19 cellular contexts compared by ENCODE assay signal in genomic region chr10:128066954-128067382, GRCh38. TPM values are rescaled to one million over a fixed set of nuclear protein-coding genes. Genes with fewer than 3 reads are reported as not detected.
A peak's percentile ranks its signal among the peaks of the same experiment; 100 is the strongest.
DNase-seq lines count a peak whose midpoint lies in the region; ATAC-seq, FAIRE-seq and TF ChIP-seq lines count a peak whose summit lies in the region.
"Had no signal": no experiment of that assay in that cellular context is flagged by ENCODE, and none has a peak within 500 bp of the region (broad histone marks: within the 10 kb centered on the region; RNA-seq: fewer than 3 reads in every experiment).

No MANE protein-coding gene starts in this region.

- H3K23ac ChIP-seq in H1 (ENCODE audit: insufficient read length): no peak overlapping the region

- H3K4me2 ChIP-seq in H1 (ENCODE audit: insufficient read depth in 1 of 2, low read depth in 2 of 2, low read length in 2 of 2): no peak overlapping the region

- CTCF ChIA-PET in CD4-positive, alpha-beta memory T cell (lab: Charles Lee; ENCODE audit: partially characterized antibody): interaction anchor here (19.7 kb wide), 1 partner anchor 33 kb away, joined by 509 read pairs; no protein-coding TSS in a partner anchor
- CTCF ChIA-PET in H1 (lab: Charles Lee; ENCODE audit: partially characterized antibody): interaction anchor here (1.1 to 1.8 kb wide), 2 partner anchors 31 to 32 kb away, joined by 3 to 6 read pairs; no protein-coding TSS in a partner anchor

- TF ChIP-seq CTCF in H1 (IDR thresholded peaks at IDR 0.05; ENCODE audit: control extremely low read depth in 1 of 3, insufficient read depth in 1 of 3, low read depth in 1 of 3, low read length in 3 of 3) (no peak), neutrophil (IDR thresholded peaks at IDR 0.05) (no peak)

- POLR2A ChIA-PET in CD4-positive, alpha-beta memory T cell (lab: Charles Lee; ENCODE audit: partially characterized antibody): interaction anchor here (7.0 kb wide), 1 partner anchor 20 kb away, joined by 169 read pairs; no protein-coding TSS in a partner anchor
- POLR2A ChIA-PET in H1 (lab: Charles Lee; ENCODE audit: partially characterized antibody): no interaction called here

- H2BK20ac ChIP-seq in H1 (ENCODE audit: low read length): no peak overlapping the region

- H3K4me3 ChIP-seq in CD4-positive, alpha-beta memory T cell (ENCODE audit: low read length in 2 of 2): no peak overlapping the region
- no peak overlapping the region for H3K4me3 ChIP-seq in H1 (ENCODE audit: extremely low read depth in 1 of 4, insufficient read depth in 2 of 4, low read depth in 3 of 4, low read length in 4 of 4)
- peak overlapping the region in 1 of 2 experiments; percentile 65 for H3K4me3 ChIP-seq in neutrophil (ENCODE audit: low read depth in 1 of 2, low read length in 1 of 2)
- H3K4me3 ChIP-seq: pancreas, right lobe of liver, upper lobe of left lung had no signal

- H3K27me3 Mint-ChIP-seq in CD4-positive, alpha-beta memory T cell: no peaks in the 10 kb centered on the region
- H3K27me3 Mint-ChIP-seq: stimulated activated naive CD8-positive, alpha-beta T cell treated with anti-CD3 and anti-CD28 coated beads, Interleukin-15, amount 100 ng/mL, for 72 hours had no signal

- H3K4ac ChIP-seq in H1 (replicated peaks; ENCODE audit: insufficient read length, low read depth, low read length): no peak overlapping the region

- intact Hi-C loops in CD4-positive, alpha-beta memory T cell (cut with micrococcal nuclease): no loop called here

- H3K79me1 ChIP-seq in H1 (ENCODE audit: low read depth, low read length): 0 out of 2 replicates have a peak, but pooled peaks cover 2% of the 10 kb centered on the region

- no peak for DNase-seq in CD4-positive, alpha-beta memory T cell
- no peak for DNase-seq in HTR-8/SVneo (ENCODE audit: insufficient read length, low spot score)
- DNase-seq in H1 (ENCODE audit: low read depth in 1 of 2, low spot score in 2 of 2): no peak
- DNase-seq in GM19239 (ENCODE audit: insufficient read length, low spot score): no peak
- DNase-seq: activated CD4-positive, CD25-positive, alpha-beta regulatory T cell; DMS 273 treated with DMSO at 0.1 percent for 48 hours; GF-D8; IMR-90; MM.1S; pancreas; stimulated activated naive CD8-positive, alpha-beta T cell treated with anti-CD3 and anti-CD28 coated beads, Interleukin-15, amount 100 ng/mL, for 72 hours had no signal

- H4K5ac ChIP-seq in H1 (ENCODE audit: insufficient read length, low read depth, low read length): no peak overlapping the region

- FAIRE-seq in HTR-8/SVneo (lab: Jason Lieb, UNC) (peak; percentile 73), H1 (lab: Jason Lieb, UNC) (peak; percentile 24), GM19239 (lab: Jason Lieb, UNC) (no peak)
- FAIRE-seq: pancreas had no signal

- H2BK15ac ChIP-seq in H1 (ENCODE audit: low read length): no peak overlapping the region; the same call in 1 of the 2 replicates

- no peak overlapping the region for H4K8ac ChIP-seq in H1 (ENCODE audit: extremely low read depth, insufficient read depth, low read length)

- no peak overlapping the region for H3K18ac ChIP-seq in H1 (ENCODE audit: extremely low read depth, low read length)

- H4K20me1 ChIP-seq in H1 (replicated peaks in 1 of 2; ENCODE audit: control insufficient read depth in 1 of 2, insufficient read depth in 2 of 2, low read length in 2 of 2): peaks cover 0 to 7% of the 10 kb centered on the region in 2 experiments

- H2BK12ac ChIP-seq in H1 (ENCODE audit: low read depth, low read length): peak overlapping the region; percentile 75; the same call in 1 of the 2 replicates

- peaks cover 53% of the 10 kb centered on the region for H3K4me1 ChIP-seq in CD4-positive, alpha-beta memory T cell (ENCODE audit: insufficient read depth, low read length)
- H3K4me1 ChIP-seq in H1 (replicated peaks in 1 of 4; ENCODE audit: control insufficient read depth in 3 of 4, insufficient read depth in 4 of 4, low read length in 3 of 4) (peaks cover 9 to 23% (median 14%) of the 10 kb centered on the region in 4 experiments), neutrophil (ENCODE audit: control insufficient read depth in 1 of 2, insufficient read depth in 1 of 2, low read depth in 1 of 2, low read length in 1 of 2) (peaks cover 52 to 70% of the 10 kb centered on the region in 2 experiments)
- H3K4me1 ChIP-seq: pancreas, right lobe of liver had no signal

- H3K9me3 Mint-ChIP-seq in CD4-positive, alpha-beta memory T cell: no peaks in the 10 kb centered on the region
- H3K9me3 Mint-ChIP-seq: T-helper 2 cell treated with Interferon-gamma antibody and Interleukin-4, amounts not matched to agents 5 μg/mL and 100 μg/mL, for 36 hours had no signal

- peaks cover 51% of the 10 kb centered on the region for H3K36me3 ChIP-seq in CD4-positive, alpha-beta memory T cell (ENCODE audit: insufficient read depth, low read length)
- no peaks in the 10 kb centered on the region for H3K36me3 ChIP-seq in H1 (ENCODE audit: control insufficient read depth in 2 of 4, insufficient read depth in 4 of 4, low read length in 3 of 4)
- peaks cover 99% of the 10 kb centered on the region for H3K36me3 ChIP-seq in neutrophil
- H3K36me3 ChIP-seq: pancreas had no signal

- H2AFZ ChIP-seq in H1 (ENCODE audit: low read length): no peak overlapping the region

- peaks cover 57 to 68% (median 61%) of the 10 kb centered on the region in 4 donors for H3K4me1 Mint-ChIP-seq in CD4-positive, alpha-beta memory T cell

- TF ChIP-seq POLR2A in H1 (IDR thresholded peaks at IDR 0.05; ENCODE audit: control extremely low read depth in 1 of 2, low read depth in 2 of 2, low read length in 2 of 2): no peak

- no peaks in the 10 kb centered on the region for H3K9me3 ChIP-seq in CD4-positive, alpha-beta memory T cell (ENCODE audit: control insufficient read depth in 1 of 2, low read length in 2 of 2)
- H3K9me3 ChIP-seq in H1 (ENCODE audit: insufficient read depth in 2 of 2, low read depth in 1 of 2, low read length in 1 of 2): no peaks in the 10 kb centered on the region
- peaks cover 13% of the 10 kb centered on the region for H3K9me3 ChIP-seq in neutrophil
- H3K9me3 ChIP-seq: pancreas, right lobe of liver, upper lobe of left lung had no signal

- no peaks in the 10 kb centered on the region for H3K27me3 ChIP-seq in CD4-positive, alpha-beta memory T cell (ENCODE audit: insufficient read depth, low read length)
- H3K27me3 ChIP-seq in H1 (replicated peaks in 1 of 4; ENCODE audit: control insufficient read depth in 3 of 4, extremely low read depth in 1 of 4, insufficient read depth in 3 of 4, low read length in 3 of 4) (0 out of 7 replicates have a peak, but pooled peaks cover 0 to 2% (median 0%) of the 10 kb centered on the region in 4 experiments), neutrophil (no peaks in the 10 kb centered on the region)
- H3K27me3 ChIP-seq: pancreas, right lobe of liver, upper lobe of left lung had no signal

- H4K91ac ChIP-seq in H1 (replicated peaks; ENCODE audit: insufficient read length, low read length): peak overlapping the region; percentile 12

- H3K4me3 Mint-ChIP-seq in CD4-positive, alpha-beta memory T cell: peak overlapping the region in 5 of 8 donors; percentile 1 to 61 (median 24)
- H3K4me3 Mint-ChIP-seq: stimulated activated naive CD8-positive, alpha-beta T cell treated with anti-CD3 and anti-CD28 coated beads, Interleukin-15, amount 100 ng/mL, for 72 hours; T-helper 2 cell treated with Interferon-gamma antibody and Interleukin-4, amounts not matched to agents 5 μg/mL and 100 μg/mL, for 36 hours had no signal

- H3K14ac ChIP-seq in H1 (ENCODE audit: insufficient read length): no peak overlapping the region

- H2BK5ac ChIP-seq in H1 (ENCODE audit: low read depth, low read length): peak overlapping the region; percentile 78

- no peaks in the 10 kb centered on the region for H3K79me2 ChIP-seq in H1 (ENCODE audit: control insufficient read depth in 1 of 2, insufficient read depth in 2 of 2, low read length in 2 of 2)

- no peak for TF ChIP-seq EP300 in H1 (IDR thresholded peaks at IDR 0.05; ENCODE audit: borderline replicate concordance in 1 of 2, low read depth in 2 of 2, low read length in 2 of 2)

- H2AK5ac ChIP-seq in H1 (ENCODE audit: low read depth, low read length): peak overlapping the region; percentile 93; the same call in 1 of the 2 replicates

- H3K56ac ChIP-seq in H1 (replicated peaks; ENCODE audit: insufficient read length, low read depth, low read length): no peak overlapping the region

- no peak overlapping the region; a peak in 1 of 7 replicates for H3K9ac ChIP-seq in H1 (replicated peaks in 1 of 4; ENCODE audit: extremely low read depth in 1 of 4, low read depth in 3 of 4, low read length in 3 of 4)

- no peak for TF ChIP-seq RAD21 in H1 (IDR thresholded peaks at IDR 0.05 in 1 of 2, conservative IDR thresholded peaks at IDR 0.05 in 1 of 2; ENCODE audit: low read depth in 2 of 2, low read length in 2 of 2)

- H3K36me3 Mint-ChIP-seq in CD4-positive, alpha-beta memory T cell: peaks cover 44 to 68% of the 10 kb centered on the region in 2 donors

- no peak overlapping the region for H3K27ac ChIP-seq in CD4-positive, alpha-beta memory T cell (ENCODE audit: low read depth, low read length)
- H3K27ac ChIP-seq in H1 (ENCODE audit: low read depth, low read length) (no peak overlapping the region), neutrophil (peak overlapping the region; percentile 98)
- H3K27ac ChIP-seq: pancreas, right lobe of liver had no signal

- 89% methylated on average over 11 of the region's 11 CpGs; no CpG with 5 or more reads in 1 of the 2 experiments for WGBS in H1 (ENCODE audit: extremely low coverage in 1 of 2, insufficient coverage in 1 of 2, insufficient read length in 1 of 2, insufficient replicate concordance in 2 of 2, low coverage in 1 of 2, low lambda C conversion rate in 2 of 2, missing lambda C conversion rate in 1 of 2), 2 experiments

- H2BK120ac ChIP-seq in H1 (replicated peaks; ENCODE audit: low read depth, low read length): no peak overlapping the region

- ATAC-seq in GM18517 (IDR thresholded peaks at IDR 0.05; ENCODE audit: unreplicated experiment): no peak
- no peak for ATAC-seq in GM21423 (IDR thresholded peaks at IDR 0.05; ENCODE audit: unreplicated experiment)
- no peak for ATAC-seq in HG03095 (IDR thresholded peaks at IDR 0.05; ENCODE audit: unreplicated experiment)
- ATAC-seq: HCT116; pancreas; right lobe of liver; stimulated activated naive CD8-positive, alpha-beta T cell treated with anti-CD3 and anti-CD28 coated beads, Interleukin-15, amount 100 ng/mL, for 72 hours had no signal

- H3K27ac Mint-ChIP-seq in CD4-positive, alpha-beta memory T cell: peak overlapping the region in 6 of 7 donors; percentile 20 to 85 (median 44)
- H3K27ac Mint-ChIP-seq: stimulated activated naive CD8-positive, alpha-beta T cell treated with anti-CD3 and anti-CD28 coated beads, Interleukin-15, amount 100 ng/mL, for 72 hours had no signal

- H3K23me2 ChIP-seq in H1 (ENCODE audit: low read depth, low read length): peaks cover 9% of the 10 kb centered on the region; the same call in 1 of the 2 replicates

RNA-seq across cellular contexts. Expression of gene MKI67, which starts 59.3 kb away (rescaled TPM):
- under 1 TPM; 0.17 to 0.93 TPM for total RNA-seq in CD4-positive, alpha-beta memory T cell
- under 1 TPM in 1 of 2 donors, not detected in 1; 0.11 TPM for polyA plus RNA-seq in CD4-positive, alpha-beta memory T cell
- total RNA-seq in H1 (2021; fragmentation: NEBNext Ultra II Directional; extraction: Animal tissue kit (Norgen Biotek cat#: 25700)): 83.3 and 85.1 TPM in 2 replicates
- polyA plus RNA-seq in H1 (2011; rRNA removed): 13.0 and 15.8 TPM in 2 replicates
- 16.1 TPM for polyA plus RNA-seq in H1 (2011; cell fraction: cytosol; rRNA removed)
- polyA plus RNA-seq in H1 (2011; cell fraction: nucleus; rRNA removed): 49.0 TPM
- 30.5 to 46.1 TPM (median 38.1 TPM) in 4 replicates for polyA plus RNA-seq in H1 (2012, experiment 1 of 2)
- polyA plus RNA-seq in H1 (2012, experiment 2 of 2): 2.3 TPM
- 51.4 TPM for polyA plus RNA-seq in H1 (2013, experiment 1 of 2)
- polyA plus RNA-seq in H1 (2013, experiment 2 of 2): 46.2 TPM
- 23.9 and 34.5 TPM in 2 replicates for polyA minus RNA-seq in H1 (2011; rRNA and poly(A)+ RNA removed)
- 30.2 TPM for polyA minus RNA-seq in H1 (2011; cell fraction: cytosol; rRNA and poly(A)+ RNA removed)
- 70.5 TPM for polyA minus RNA-seq in H1 (2011; cell fraction: nucleus; rRNA and poly(A)+ RNA removed)

Comparison
In these comparisons a context has a peak if more than half of its experiments do, and no peak if none do; other contexts are left out.
1. RNA of gene MKI67, which starts 59.3 kb away (total RNA-seq): 83.3 to 85.1 TPM in H1; 0.17 to 0.93 TPM in CD4-positive, alpha-beta memory T cell; every median in the first group is over 10 times any median in the second.